In genomic region chr7:47945261-47946015, GRCh38 we compare ENCODE assay signal across 8 cellular contexts. TPM values are rescaled to one million over a fixed set of nuclear protein-coding genes. Genes with fewer than 3 reads are reported as not detected.
DNase-seq lines count a peak whose midpoint lies in the region; ATAC-seq, FAIRE-seq and TF ChIP-seq lines count a peak whose summit lies in the region.

No MANE protein-coding gene starts in this region.

- intact Hi-C loops in HepG2 (cut with micrococcal nuclease; ENCODE audit: unreplicated experiment), result loop anchor here (1.0 to 10.0 kb wide), 4 partner anchors 24 to 681 kb away; no protein-coding TSS in a partner anchor

- H3K4me3 ChIP-seq in HepG2 (replicated peaks in 1 of 3; ENCODE audit: insufficient read depth in 1 of 3, low read depth in 2 of 3, low read length in 3 of 3), result no peak overlapping the region

- no peak; the same call in none of the 2 replicates for TF ChIP-seq CTCF in WTC11 (IDR thresholded peaks at IDR 0.05)
- peak; percentile 79 for TF ChIP-seq CTCF in HepG2 (CRISPR knock-in tag; IDR thresholded peaks at IDR 0.05)

- no peak overlapping the region for H3K4me2 ChIP-seq in HepG2 (ENCODE audit: low read depth, low read length)

- no peak overlapping the region for H3K9ac ChIP-seq in HepG2 (ENCODE audit: insufficient read depth, low read depth, low read length)

- H4K20me1 ChIP-seq in HepG2 (ENCODE audit: insufficient read depth, low read length), result no peaks in the 10 kb centered on the region

- no peaks in the 10 kb centered on the region for H3K9me3 ChIP-seq in HepG2 (ENCODE audit: low read length)

- peak; percentile 80 for FAIRE-seq in HepG2 (lab: Jason Lieb, UNC)

- CTCF ChIA-PET in WTC11 (lab: Charles Lee), result interaction anchor here (0.5 to 2.3 kb wide), 20 partner anchors 9 to 679 kb away, joined by 3 to 25 read pairs (median 4); no protein-coding TSS in a partner anchor
- CTCF ChIA-PET in HepG2 (lab: Yijun Ruan, JAX; ENCODE audit: low intra/inter-chr PET ratio, low total read pairs), result interaction anchor here (1.4 to 1.6 kb wide), 3 partner anchors 23 to 680 kb away, joined by 3 to 20 read pairs (median 17); no protein-coding TSS in a partner anchor

- no peak overlapping the region for H2AFZ ChIP-seq in HepG2 (ENCODE audit: low read length)

- WGBS in HepG2 (ENCODE audit: low lambda C conversion rate), result 42% methylated on average over 6 of the region's 8 CpGs

- H3K4me1 ChIP-seq in HepG2 (ENCODE audit: insufficient read depth, low read length), result peaks cover 29% of the 10 kb centered on the region

- H3K4me1 Mint-ChIP-seq in WTC11, result peaks cover 25% of the 10 kb centered on the region

- no peak overlapping the region for H3K27ac ChIP-seq in caudate nucleus (ENCODE audit: low read depth, low read length)
- no peak overlapping the region for H3K27ac ChIP-seq in HepG2 (ENCODE audit: extremely low read length, insufficient read depth, low read length)

- H3K27me3 Mint-ChIP-seq in WTC11 (ENCODE audit: low read depth), result no peaks in the 10 kb centered on the region

- no peaks in the 10 kb centered on the region for H3K36me3 ChIP-seq in HepG2 (replicated peaks in 1 of 2; ENCODE audit: control insufficient read depth in 1 of 2, insufficient read depth in 2 of 2, low read length in 2 of 2)

- H3K9me3 Mint-ChIP-seq in WTC11, result no peaks in the 10 kb centered on the region

- H3K36me3 Mint-ChIP-seq in WTC11, result no peaks in the 10 kb centered on the region

- ATAC-seq in GM21723 (IDR thresholded peaks at IDR 0.05; ENCODE audit: unreplicated experiment) (peak; percentile 65), WTC11 (peak; percentile 53), HepG2 (peak; percentile 61; the same call in 2 of the 3 replicates), GM21390 (IDR thresholded peaks at IDR 0.05; ENCODE audit: unreplicated experiment) (no peak)

- peaks cover 2 to 7% of the 10 kb centered on the region in 2 experiments; a peak in 2 of 5 replicates for H3K27me3 ChIP-seq in HepG2 (ENCODE audit: control insufficient read depth in 1 of 2, insufficient read depth in 2 of 2, low read length in 2 of 2)

- BruUV-seq in HepG2 (replicated peaks; lab: Mats Ljungman, UMichigan), result no TSS peak

- DNase-seq in DMS114 treated with DMSO at 0.1 percent for 48 hours (lab: John Stamatoyannopoulos, UW; ENCODE audit: unreplicated experiment) (peak; percentile 57), NCI-H146 treated with DMSO at 0.1 percent for 48 hours (lab: John Stamatoyannopoulos, UW; ENCODE audit: unreplicated experiment) (peak; percentile 11), WTC11 (ENCODE audit: low spot score) (peak; percentile 77), caudate nucleus (lab: John Stamatoyannopoulos, UW) (peak in 41 of 61 donors; percentile 4 to 84 (median 33)), HepG2 (ENCODE audit: low spot score) (peak; percentile 57)
- peak; percentile 46 to 56 (median 54) for DNase-seq in stimulated activated CD4-positive, alpha-beta T cell treated with anti-CD3 and anti-CD28 coated beads, TNF-alpha, amount 100 ng/mL, for 4 hours (ENCODE audit: low read depth in 3 of 3)

- no peak overlapping the region for H3K4me3 Mint-ChIP-seq in WTC11

- peak; percentile 60; the same call in 1 of the 2 replicates for TF ChIP-seq RAD21 in HepG2 (CRISPR knock-in tag; IDR thresholded peaks at IDR 0.05)

- no peak for TF ChIP-seq POLR2A in HepG2 (IDR thresholded peaks at IDR 0.05; ENCODE audit: insufficient read depth in 1 of 2, low read depth in 2 of 2, low read length in 2 of 2)

- H3K27ac Mint-ChIP-seq in WTC11, result no peak overlapping the region

- no peaks in the 10 kb centered on the region for H3K79me2 ChIP-seq in HepG2 (ENCODE audit: insufficient read depth, low read length)

- in situ Hi-C loops in HepG2 (cut with HindIII; ENCODE audit: extremely low pct_ligation_motif_present, low pct_unique_long_range_greater_than_20kb), result no loop called here

- no peak for TF ChIP-seq EP300 in HepG2 (IDR thresholded peaks at IDR 0.05; ENCODE audit: low read depth in 2 of 2, low read length in 2 of 2)
- TF ChIP-seq EP300 in HepG2 (CRISPR knock-in tag; IDR thresholded peaks at IDR 0.05; ENCODE audit: borderline replicate concordance), result no peak

- POLR2A ChIA-PET in WTC11 (lab: Charles Lee) (no interaction called here), HepG2 (lab: Yijun Ruan, JAX) (interaction anchor here (1.1 kb wide), 1 partner anchor 165 kb away, joined by 5 read pairs; no protein-coding TSS in a partner anchor)

TF ChIP-seq in WTC11, 78 proteins besides CTCF, POLR2A, EP300 and RAD21 (continues in another document):
- TF ChIP-seq ZNF416 (CRISPR knock-in tag; IDR thresholded peaks at IDR 0.05) (no peak), ELF4 (CRISPR knock-in tag; IDR thresholded peaks at IDR 0.05; ENCODE audit: low read depth) (no peak), ZNF219 (CRISPR knock-in tag; IDR thresholded peaks at IDR 0.05; ENCODE audit: borderline replicate concordance) (no peak), USF1 (CRISPR knock-in tag; IDR thresholded peaks at IDR 0.05) (no peak)

TF ChIP-seq in HepG2, 621 proteins besides CTCF, POLR2A, EP300 and RAD21:
- TF ChIP-seq STAG1 (CRISPR knock-in tag; IDR thresholded peaks at IDR 0.05) (peak; percentile 85), CBX2 (IDR thresholded peaks at IDR 0.05; ENCODE audit: low read depth, low read length) (no peak), CBX2 (CRISPR knock-in tag; IDR thresholded peaks at IDR 0.05; ENCODE audit: low read depth) (no peak), TCF7 (IDR thresholded peaks at IDR 0.05; ENCODE audit: low read depth) (no peak), SSRP1 (CRISPR knock-in tag; IDR thresholded peaks at IDR 0.05) (no peak), MYNN (CRISPR knock-in tag; IDR thresholded peaks at IDR 0.05; ENCODE audit: low read depth) (no peak), SMC3 (IDR thresholded peaks at IDR 0.05; ENCODE audit: low read length) (peak; percentile 86)

RNA-seq across cellular contexts. Expression of gene PKD1L1, which starts 2.8 kb away (rescaled TPM):
- total RNA-seq in WTC11 (2021), result 0.07 to 0.16 TPM (median 0.09 TPM) in 3 replicates
- not detected in 2 replicates for total RNA-seq in HepG2 (2016; rRNA removed; fragmentation: Illumina TruSeq; extraction: Trizol)
- total RNA-seq in HepG2 (2016; cell fraction: cytosol; rRNA removed; fragmentation: Illumina TruSeq; extraction: Trizol; ENCODE audit: low read depth), result not detected in 2 replicates
- total RNA-seq in HepG2 (2016; cell fraction: insoluble cytoplasmic fraction; rRNA removed; fragmentation: Illumina TruSeq; extraction: Trizol), result 0.02 TPM in 1 of 2 replicates, not detected in the other
- total RNA-seq in HepG2 (2016; cell fraction: membrane; rRNA removed; fragmentation: Illumina TruSeq; extraction: Trizol), result 0.03 TPM in 1 of 2 replicates, not detected in the other
- total RNA-seq in HepG2 (2016; cell fraction: nucleus; rRNA removed; fragmentation: Illumina TruSeq; extraction: Trizol), result 0.06 TPM in 1 of 2 replicates, not detected in the other
- polyA plus RNA-seq in HepG2 (2011; rRNA removed), result 0.01 TPM in 2 replicates
- polyA plus RNA-seq in HepG2 (2011; cell fraction: cytosol; rRNA removed), result 0.04 TPM in 1 of 2 replicates, not detected in the other
- polyA plus RNA-seq in HepG2 (2011; cell fraction: nucleus; rRNA removed), result 0.09 and 0.11 TPM in 2 replicates
- polyA plus RNA-seq in HepG2 (2012), result 0.03 TPM in 1 of 2 replicates, not detected in the other
- polyA plus RNA-seq in HepG2 (2016; cell fraction: cytosol; fragmentation: Illumina TruSeq; extraction: Trizol; ENCODE audit: low read depth), result not detected in 2 replicates
- not detected in 2 replicates for polyA plus RNA-seq in HepG2 (2016; cell fraction: insoluble cytoplasmic fraction; fragmentation: Illumina TruSeq; extraction: Trizol; ENCODE audit: low read depth)
- not detected in 2 replicates for polyA plus RNA-seq in HepG2 (2016; cell fraction: membrane; fragmentation: Illumina TruSeq; extraction: Trizol; ENCODE audit: low read depth)
- polyA plus RNA-seq in HepG2 (2016; cell fraction: nucleus; fragmentation: Illumina TruSeq; extraction: Trizol; ENCODE audit: insufficient read depth, low read depth), result not detected in 2 replicates
- 0.02 and 0.50 TPM in 2 replicates for polyA minus RNA-seq in HepG2 (2011; rRNA and poly(A)+ RNA removed; ENCODE audit: low replicate concordance)
- polyA minus RNA-seq in HepG2 (2011; cell fraction: cytosol; rRNA and poly(A)+ RNA removed), result not detected in 2 replicates
- polyA minus RNA-seq in HepG2 (2011; cell fraction: nucleus; rRNA and poly(A)+ RNA removed), result 0.12 and 0.13 TPM in 2 replicates

RNA-seq across cellular contexts. Expression of gene HUS1, which starts 34.0 kb away (rescaled TPM):
- total RNA-seq in WTC11 (2021), result 31.1 to 33.4 TPM (median 32.7 TPM) in 3 replicates
- 16.9 and 23.4 TPM in 2 replicates for total RNA-seq in HepG2 (2016; rRNA removed; fragmentation: Illumina TruSeq; extraction: Trizol)
- 5.3 and 6.1 TPM in 2 replicates for total RNA-seq in HepG2 (2016; cell fraction: cytosol; rRNA removed; fragmentation: Illumina TruSeq; extraction: Trizol; ENCODE audit: low read depth)
- 18.0 and 19.9 TPM in 2 replicates for total RNA-seq in HepG2 (2016; cell fraction: insoluble cytoplasmic fraction; rRNA removed; fragmentation: Illumina TruSeq; extraction: Trizol)
- 8.5 and 9.4 TPM in 2 replicates for total RNA-seq in HepG2 (2016; cell fraction: membrane; rRNA removed; fragmentation: Illumina TruSeq; extraction: Trizol)
- 22.2 and 23.7 TPM in 2 replicates for total RNA-seq in HepG2 (2016; cell fraction: nucleus; rRNA removed; fragmentation: Illumina TruSeq; extraction: Trizol)
- polyA plus RNA-seq in HepG2 (2011; rRNA removed), result 12.2 and 14.8 TPM in 2 replicates
- polyA plus RNA-seq in HepG2 (2011; cell fraction: cytosol; rRNA removed), result 7.0 and 10.4 TPM in 2 replicates
- polyA plus RNA-seq in HepG2 (2011; cell fraction: nucleus; rRNA removed), result 10.9 and 14.7 TPM in 2 replicates
- polyA plus RNA-seq in HepG2 (2012), result 9.9 and 10.9 TPM in 2 replicates
- polyA plus RNA-seq in HepG2 (2016; cell fraction: cytosol; fragmentation: Illumina TruSeq; extraction: Trizol; ENCODE audit: low read depth), result 7.2 and 8.7 TPM in 2 replicates
- 17.7 and 20.2 TPM in 2 replicates for polyA plus RNA-seq in HepG2 (2016; cell fraction: insoluble cytoplasmic fraction; fragmentation: Illumina TruSeq; extraction: Trizol; ENCODE audit: low read depth)
- 7.8 and 8.6 TPM in 2 replicates for polyA plus RNA-seq in HepG2 (2016; cell fraction: membrane; fragmentation: Illumina TruSeq; extraction: Trizol; ENCODE audit: low read depth)
- 12.5 and 17.0 TPM in 2 replicates for polyA plus RNA-seq in HepG2 (2016; cell fraction: nucleus; fragmentation: Illumina TruSeq; extraction: Trizol; ENCODE audit: insufficient read depth, low read depth)
- polyA minus RNA-seq in HepG2 (2011; rRNA and poly(A)+ RNA removed; ENCODE audit: low replicate concordance), result 20.3 and 31.5 TPM in 2 replicates
- polyA minus RNA-seq in HepG2 (2011; cell fraction: cytosol; rRNA and poly(A)+ RNA removed), result 11.4 and 15.3 TPM in 2 replicates
- polyA minus RNA-seq in HepG2 (2011; cell fraction: nucleus; rRNA and poly(A)+ RNA removed), result 45.4 and 51.8 TPM in 2 replicates

Comparison
In these comparisons a context has a peak if more than half of its experiments do, and no peak if none do; other contexts are left out.
1. DNase-seq: peak in every context shown above with its lines; median percentile 77 in WTC11; 57 in DMS114 treated with DMSO at 0.1 percent for 48 hours; 57 in HepG2; 54 in stimulated activated CD4-positive, alpha-beta T cell treated with anti-CD3 and anti-CD28 coated beads, TNF-alpha, amount 100 ng/mL, for 4 hours; 33 in caudate nucleus; 11 in NCI-H146 treated with DMSO at 0.1 percent for 48 hours.